In the genomic region with DNA sequence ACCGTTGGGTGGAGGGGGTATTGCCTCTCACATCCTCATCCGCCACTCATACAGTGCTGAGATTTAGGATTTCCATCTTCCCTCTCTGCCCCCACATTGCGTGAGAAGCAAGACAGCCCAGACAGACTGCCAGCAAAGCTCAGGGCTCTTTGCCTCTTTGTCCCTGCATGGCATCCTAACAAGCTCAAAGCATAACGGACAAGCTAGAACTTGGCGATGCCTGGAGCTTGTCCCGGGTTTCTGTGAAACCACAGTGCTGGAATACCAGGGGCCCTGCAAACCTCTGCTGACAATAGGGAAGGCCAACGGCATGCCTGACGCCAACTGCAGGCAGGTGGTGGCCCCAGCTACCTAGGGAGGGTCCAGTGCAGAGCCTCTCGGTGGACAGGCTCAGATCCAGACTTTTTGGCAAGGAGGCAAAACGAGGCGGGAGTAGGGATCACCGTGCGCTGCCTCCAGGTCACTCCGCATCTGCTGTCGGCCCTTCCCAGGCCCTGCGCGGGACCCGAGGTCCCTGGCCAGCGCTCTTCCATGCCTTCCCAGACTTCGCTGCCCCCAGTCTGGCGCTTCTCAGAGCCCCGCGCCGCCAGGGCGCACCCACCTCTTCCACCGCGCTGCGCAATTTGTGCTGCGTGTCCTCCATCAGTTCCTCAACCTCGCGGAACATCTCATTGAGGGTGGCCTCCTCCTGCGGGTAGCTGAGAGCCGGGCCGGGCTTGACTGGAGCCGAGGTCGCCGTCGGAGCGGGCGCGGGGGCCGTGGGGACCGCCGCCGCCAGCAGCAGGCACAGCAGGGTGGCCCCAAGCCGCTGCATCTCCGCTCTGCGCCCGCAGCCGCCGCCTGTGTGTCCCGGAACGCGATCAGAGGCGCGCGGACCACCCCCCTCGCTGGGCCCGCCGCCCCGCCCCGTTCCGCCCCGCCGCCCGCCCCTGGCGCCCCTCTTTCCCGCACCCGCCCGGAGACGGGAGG, we compare ENCODE assay signal across 8 cellular contexts. TPM values are rescaled to one million over a fixed set of nuclear protein-coding genes. Genes with fewer than 3 reads are reported as not detected.
DNase-seq lines count a peak whose midpoint lies in the region; ATAC-seq, FAIRE-seq and TF ChIP-seq lines count a peak whose summit lies in the region.

A gene (minus strand): TSS at position 858 of the 969 bp plus-strand sequence. CDS start 44 bp downstream, at position 814.

- POLR2A ChIA-PET in HepG2 (lab: Yijun Ruan, JAX) = no interaction called here

- peak within 1 kb of the TSS; percentile 62 for H3K4me2 ChIP-seq in HepG2 (ENCODE audit: low read depth, low read length)

- H3K27ac ChIP-seq in HUES64 (ENCODE audit: low read depth, low read length) = no peak within 1 kb of the TSS
- peak within 1 kb of the TSS; percentile 84 to 89 for H3K27ac ChIP-seq in coronary artery
- H3K27ac ChIP-seq in HepG2 (ENCODE audit: extremely low read length, insufficient read depth, low read length) = no peak within 1 kb of the TSS

- intact Hi-C loops in HepG2 (cut with micrococcal nuclease; ENCODE audit: unreplicated experiment) = no loop called here

- ATAC-seq in HepG2 (peak; percentile 36), HG03139 (IDR thresholded peaks at IDR 0.05; ENCODE audit: unreplicated experiment) (no peak)
- peak; percentile 21 for ATAC-seq in stimulated activated naive CD8-positive, alpha-beta T cell treated with anti-CD3 and anti-CD28 coated beads, Interleukin-15, Interleukin-2, amounts not matched to agents 100 U/mL and 50 U/mL, for 24 hours

- no peak within 1 kb of the TSS for H2AFZ ChIP-seq in HepG2 (ENCODE audit: low read length)

- H3K4me1 ChIP-seq in HUES64 (ENCODE audit: insufficient read depth, low read length) (peaks cover 14% of the 10 kb centered on the region), HepG2 (ENCODE audit: insufficient read depth, low read length) (no peaks in the 10 kb centered on the region)

- no peak for FAIRE-seq in HepG2 (lab: Jason Lieb, UNC)

- no peak for TF ChIP-seq POLR2A in HepG2 (IDR thresholded peaks at IDR 0.05; ENCODE audit: insufficient read depth in 1 of 2, low read depth in 2 of 2, low read length in 2 of 2)

- H3K27me3 ChIP-seq in HUES64 (ENCODE audit: insufficient read depth, low read length) = peaks cover 32% of the 10 kb centered on the region
- H3K27me3 ChIP-seq in HepG2 (ENCODE audit: control insufficient read depth in 1 of 2, insufficient read depth in 2 of 2, low read length in 2 of 2) = peaks cover 6 to 43% of the 10 kb centered on the region in 2 experiments

- H3K36me3 ChIP-seq in HUES64 (ENCODE audit: insufficient read depth, low read length) (no peaks in the 10 kb centered on the region), HepG2 (replicated peaks in 1 of 2; ENCODE audit: control insufficient read depth in 1 of 2, insufficient read depth in 2 of 2, low read length in 2 of 2) (no peaks in the 10 kb centered on the region)

- BruUV-seq in HepG2 (replicated peaks; lab: Mats Ljungman, UMichigan) = no TSS peak

- in situ Hi-C loops in HepG2 (cut with HindIII; ENCODE audit: extremely low pct_ligation_motif_present, low pct_unique_long_range_greater_than_20kb) = no loop called here

- WGBS in HUES64 = 7% methylated on average over 71 of the region's 71 CpGs
- 66% methylated on average over 16 of the region's 71 CpGs for WGBS in HepG2 (ENCODE audit: low lambda C conversion rate)

- TF ChIP-seq EP300 in HepG2 (IDR thresholded peaks at IDR 0.05; ENCODE audit: low read depth in 2 of 2, low read length in 2 of 2) (no peak), HepG2 (CRISPR knock-in tag; IDR thresholded peaks at IDR 0.05; ENCODE audit: borderline replicate concordance) (no peak)

- H4K20me1 ChIP-seq in HepG2 (ENCODE audit: insufficient read depth, low read length) = no peaks in the 10 kb centered on the region

- no peaks in the 10 kb centered on the region for H3K79me2 ChIP-seq in HepG2 (ENCODE audit: insufficient read depth, low read length)

- DNase-seq in AG08396 (ENCODE audit: low spot score) (peak; percentile 43), coronary artery (ENCODE audit: low spot score) (no peak), HepG2 (ENCODE audit: low spot score) (no peak), NCI-H2081 treated with DMSO at 0.1 percent for 48 hours (lab: John Stamatoyannopoulos, UW) (no peak), SW 1271 (lab: John Stamatoyannopoulos, UW) (no peak)
- peak; percentile 7 for DNase-seq in stimulated activated naive CD8-positive, alpha-beta T cell treated with anti-CD3 and anti-CD28 coated beads, Interleukin-15, Interleukin-2, amounts not matched to agents 100 U/mL and 50 U/mL, for 24 hours

- H3K9me3 ChIP-seq in HUES64 (ENCODE audit: insufficient read depth, low read depth, low read length) (no peaks in the 10 kb centered on the region), HepG2 (ENCODE audit: low read length) (no peaks in the 10 kb centered on the region)

- CTCF ChIA-PET in HepG2 (lab: Yijun Ruan, JAX; ENCODE audit: low intra/inter-chr PET ratio, low total read pairs) = no interaction called here

- TF ChIP-seq CTCF in coronary artery (IDR thresholded peaks at IDR 0.05) (no peak), HepG2 (CRISPR knock-in tag; IDR thresholded peaks at IDR 0.05) (no peak)

- no peak for TF ChIP-seq RAD21 in HepG2 (CRISPR knock-in tag; IDR thresholded peaks at IDR 0.05)

- H3K9ac ChIP-seq in HUES64 (ENCODE audit: low read depth, low read length) (peak within 1 kb of the TSS; percentile 65), HepG2 (ENCODE audit: insufficient read depth, low read depth, low read length) (no peak within 1 kb of the TSS)

- H3K4me3 ChIP-seq in HUES64 (ENCODE audit: low read length) (peak within 1 kb of the TSS; percentile 73), coronary artery (peak within 1 kb of the TSS; percentile 76), HepG2 (replicated peaks in 1 of 3; ENCODE audit: insufficient read depth in 1 of 3, low read depth in 2 of 3, low read length in 3 of 3) (peak within 1 kb of the TSS; percentile 16 to 64 (median 39); a peak in 3 of 6 replicates)

TF ChIP-seq in HepG2, 621 proteins besides CTCF, POLR2A, EP300 and RAD21 (continues in another document):
- TF ChIP-seq EZH2 (conservative IDR thresholded peaks at IDR 0.05; ENCODE audit: low read depth, low read length) (0 out of 2 replicates have a peak, but pooled peaks have one; percentile 73), PHB2 (IDR thresholded peaks at IDR 0.05; ENCODE audit: partially characterized antibody) (no peak)

RNA-seq across cellular contexts. Expression of the gene that starts here (rescaled TPM):
- 15.9 TPM for polyA plus RNA-seq in HUES64 (2013, experiment 1 of 2)
- polyA plus RNA-seq in HUES64 (2013, experiment 2 of 2) = 26.0 TPM
- total RNA-seq in HepG2 (2016; rRNA removed; fragmentation: Illumina TruSeq; extraction: Trizol) = 0.09 TPM in 1 of 2 replicates, not detected in the other
- not detected in 2 replicates for total RNA-seq in HepG2 (2016; cell fraction: cytosol; rRNA removed; fragmentation: Illumina TruSeq; extraction: Trizol; ENCODE audit: low read depth)
- total RNA-seq in HepG2 (2016; cell fraction: insoluble cytoplasmic fraction; rRNA removed; fragmentation: Illumina TruSeq; extraction: Trizol) = not detected in 2 replicates
- total RNA-seq in HepG2 (2016; cell fraction: membrane; rRNA removed; fragmentation: Illumina TruSeq; extraction: Trizol) = 0.09 TPM in 1 of 2 replicates, not detected in the other
- not detected in 2 replicates for total RNA-seq in HepG2 (2016; cell fraction: nucleus; rRNA removed; fragmentation: Illumina TruSeq; extraction: Trizol)
- 0.20 and 0.67 TPM in 2 replicates for polyA plus RNA-seq in HepG2 (2011; rRNA removed)
- 0.12 and 0.29 TPM in 2 replicates for polyA plus RNA-seq in HepG2 (2011; cell fraction: cytosol; rRNA removed)
- polyA plus RNA-seq in HepG2 (2011; cell fraction: nucleus; rRNA removed) = 0.09 and 0.55 TPM in 2 replicates
- polyA plus RNA-seq in HepG2 (2012) = 0.08 TPM in 1 of 2 replicates, not detected in the other
- not detected in 2 replicates for polyA plus RNA-seq in HepG2 (2016; cell fraction: cytosol; fragmentation: Illumina TruSeq; extraction: Trizol; ENCODE audit: low read depth)
- not detected in 2 replicates for polyA plus RNA-seq in HepG2 (2016; cell fraction: insoluble cytoplasmic fraction; fragmentation: Illumina TruSeq; extraction: Trizol; ENCODE audit: low read depth)
- 0.15 TPM in 1 of 2 replicates, not detected in the other for polyA plus RNA-seq in HepG2 (2016; cell fraction: membrane; fragmentation: Illumina TruSeq; extraction: Trizol; ENCODE audit: low read depth)
- not detected in 2 replicates for polyA plus RNA-seq in HepG2 (2016; cell fraction: nucleus; fragmentation: Illumina TruSeq; extraction: Trizol; ENCODE audit: insufficient read depth, low read depth)
- 0.18 and 0.35 TPM in 2 replicates for polyA minus RNA-seq in HepG2 (2011; rRNA and poly(A)+ RNA removed; ENCODE audit: low replicate concordance)
- not detected in 2 replicates for polyA minus RNA-seq in HepG2 (2011; cell fraction: cytosol; rRNA and poly(A)+ RNA removed)
- polyA minus RNA-seq in HepG2 (2011; cell fraction: nucleus; rRNA and poly(A)+ RNA removed) = not detected in 2 replicates

Comparison
In these comparisons a context has a peak if more than half of its experiments do, and no peak if none do; other contexts are left out.
1. Peak in ATAC-seq, H3K4me3 ChIP-seq and H3K4me2 ChIP-seq in HepG2; RNA of the gene not detected or under 1 TPM.
2. DNase-seq: peak in AG08396 (single experiment) and stimulated activated naive CD8-positive, alpha-beta T cell treated with anti-CD3 and anti-CD28 coated beads, Interleukin-15, Interleukin-2, amounts not matched to agents 100 U/mL and 50 U/mL, for 24 hours (single experiment); none in coronary artery (single experiment), HepG2 (single experiment), NCI-H2081 treated with DMSO at 0.1 percent for 48 hours (single experiment) and SW 1271 (0 of 2).
3. H3K27ac ChIP-seq: peak in coronary artery (2 of 2); none in HUES64 (single experiment) and HepG2 (single experiment).
4. Peak in every context shown above with its lines, with median percentiles within 50 percentile points of each other: H3K4me3 ChIP-seq.